12 cellular contexts compared by ENCODE assay signal in the genomic region with DNA sequence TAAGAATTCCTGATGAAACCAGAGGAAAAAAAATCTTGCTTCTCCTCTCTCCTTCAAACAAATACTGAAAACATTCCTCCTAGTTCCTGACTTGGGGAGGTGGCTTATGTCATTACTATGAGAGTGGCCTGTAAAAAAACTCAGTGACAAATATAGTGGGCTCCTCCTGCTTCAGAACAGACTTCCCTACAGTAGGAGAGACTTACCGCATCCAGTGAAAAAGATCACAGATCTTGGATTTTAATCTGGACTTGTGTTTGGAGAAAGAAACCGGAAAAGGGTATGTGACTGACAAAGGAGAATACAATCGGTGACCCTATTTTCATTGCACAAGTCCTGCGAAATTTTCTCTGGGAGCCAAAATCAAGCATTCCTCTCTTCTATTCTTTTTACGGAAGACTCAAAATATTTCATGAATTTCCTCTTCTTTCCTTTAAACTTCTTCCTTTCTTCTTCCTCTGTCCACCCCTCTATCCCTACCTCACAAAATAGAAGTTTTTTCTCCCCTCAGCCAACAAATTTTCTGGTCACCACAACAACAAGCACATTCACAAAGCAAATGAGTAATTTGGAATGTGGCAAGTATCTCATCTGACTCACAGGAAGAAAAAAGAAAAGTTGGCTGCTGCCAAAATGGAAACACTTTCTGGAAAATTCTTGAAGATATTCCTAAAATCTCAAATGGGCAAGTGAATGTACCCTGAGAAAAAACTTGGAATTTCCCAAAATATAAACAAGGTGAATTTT.
DNase-seq lines count a peak whose midpoint lies in the region; ATAC-seq and TF ChIP-seq lines count a peak whose summit lies in the region.
"Had no signal": no experiment of that assay in that cellular context is flagged by ENCODE, and none has a peak within 500 bp of the region (broad histone marks: within the 10 kb centered on the region; RNA-seq: fewer than 3 reads in every experiment).

No MANE protein-coding gene starts in this region.

- no peak overlapping the region for H4K12ac ChIP-seq in trophoblast cell (ENCODE audit: low read depth, low read length)

- peak overlapping the region; percentile 36 for H3K27ac Mint-ChIP-seq in Calu3 (ENCODE audit: unreplicated experiment)

- no peaks in the 10 kb centered on the region for H3K79me1 ChIP-seq in trophoblast cell (ENCODE audit: low read length)

- H3K36me3 Mint-ChIP-seq in Calu3 (ENCODE audit: insufficient read depth, unreplicated experiment), result peaks cover 6% of the 10 kb centered on the region

- BruUV-seq in Calu3 (replicated peaks; lab: Mats Ljungman, UMichigan), result no TSS peak

- H3K4me1 Mint-ChIP-seq in Calu3 (ENCODE audit: low read depth, unreplicated experiment), result peaks cover 10% of the 10 kb centered on the region

- CTCF ChIA-PET in Calu3 (lab: Charles Lee), result interaction anchor here (0.9 kb wide), 1 partner anchor 119 kb away, joined by 4 read pairs; no protein-coding TSS in a partner anchor

- WGBS in trophoblast cell (ENCODE audit: extremely low coverage, insufficient coverage, insufficient read length), result no CpG with 5 or more reads among the region's 5 CpGs

- no peak overlapping the region for H3K9ac ChIP-seq in trophoblast cell (ENCODE audit: low read length)
- H3K9ac ChIP-seq: KMS-11 had no signal

- H3K9me3 Mint-ChIP-seq in Calu3 (ENCODE audit: low read depth, unreplicated experiment), result peaks cover 2% of the 10 kb centered on the region

- no peaks in the 10 kb centered on the region for H3K4me1 ChIP-seq in trophoblast cell (ENCODE audit: control insufficient read depth in 1 of 2, insufficient read depth in 2 of 2, low read length in 2 of 2)

- H4K91ac ChIP-seq in trophoblast cell (ENCODE audit: low read depth, low read length), result no peak overlapping the region

- intact Hi-C loops in Calu3 (cut with micrococcal nuclease; ENCODE audit: unreplicated experiment), result no loop called here

- H3K36me3 ChIP-seq in trophoblast cell (ENCODE audit: control insufficient read depth in 1 of 2, insufficient read depth in 2 of 2, low read length in 2 of 2), result no peaks in the 10 kb centered on the region

- H3K4ac ChIP-seq in trophoblast cell (ENCODE audit: low read depth, low read length), result no peak overlapping the region

- no peak overlapping the region for H3K4me2 ChIP-seq in trophoblast cell (ENCODE audit: low read length)
- H3K4me2 ChIP-seq: KMS-11 had no signal

- peak overlapping the region; percentile 17 for H3K27ac ChIP-seq in trophoblast cell (ENCODE audit: low read depth, low read length)
- H3K27ac ChIP-seq: KMS-11 had no signal

- DNase-seq in Calu3 (no peak), SW480 (ENCODE audit: low spot score) (peak; percentile 23), foreskin fibroblast (peak; percentile 65 to 83), trophoblast cell (peak in 1 of 2 donors; percentile 66), GF-D8 (lab: John Stamatoyannopoulos, UW) (no peak)
- DNase-seq in activated T-cell treated with anti-CD3 and anti-CD28 coated beads, Interleukin-2, amount 50 U/mL, for 48 hours, result no peak
- DNase-seq in activated CD4-positive, CD25-positive, alpha-beta regulatory T cell treated with anti-CD3 and anti-CD28 coated beads, Interleukin-2, amount 50 U/mL, for 72 hours, result no peak
- DNase-seq: activated CD4-positive, alpha-beta T cell treated with anti-CD3 and anti-CD28 coated beads, Interleukin-2, amount 50 U/mL, for 4 hours; COR-L47; stimulated activated CD4-positive, alpha-beta T cell treated with anti-CD3 and anti-CD28 coated beads, Interleukin-2, amount 100 ng/mL, for 48 hours had no signal

- H4K8ac ChIP-seq in trophoblast cell (ENCODE audit: low read depth, low read length), result no peak overlapping the region

- H3K79me2 ChIP-seq in trophoblast cell (ENCODE audit: control insufficient read depth, insufficient read depth, low read length, poor library complexity), result no peaks in the 10 kb centered on the region

- H2BK5ac ChIP-seq in trophoblast cell (ENCODE audit: low read depth, low read length, poor library complexity), result no peak overlapping the region

- no peak overlapping the region for H3K18ac ChIP-seq in trophoblast cell (ENCODE audit: low read length)

- H2AK5ac ChIP-seq in trophoblast cell (ENCODE audit: low read length), result no peak overlapping the region

- H3K9me3 ChIP-seq in trophoblast cell (ENCODE audit: insufficient read depth, low read depth, low read length), result no peaks in the 10 kb centered on the region

- no peaks in the 10 kb centered on the region for H3K27me3 Mint-ChIP-seq in Calu3 (ENCODE audit: unreplicated experiment)

- H3K23ac ChIP-seq in trophoblast cell (ENCODE audit: low read length), result no peak overlapping the region

- no peaks in the 10 kb centered on the region for H3K27me3 ChIP-seq in trophoblast cell (ENCODE audit: insufficient read depth, low read length)

- no peak for ATAC-seq in GM18861 (IDR thresholded peaks at IDR 0.05; ENCODE audit: unreplicated experiment)

- H2AFZ ChIP-seq in trophoblast cell (ENCODE audit: insufficient read depth, low read length, poor library complexity), result no peak overlapping the region

- H3K14ac ChIP-seq in trophoblast cell (ENCODE audit: low read length), result no peak overlapping the region

- H3K4me3 ChIP-seq in foreskin fibroblast (ENCODE audit: low read depth in 1 of 2, low read length in 2 of 2) (no peak overlapping the region), trophoblast cell (ENCODE audit: low read depth, low read length) (no peak overlapping the region)

- TF ChIP-seq CTCF in Calu3 (IDR thresholded peaks at IDR 0.05; ENCODE audit: unreplicated experiment) (no peak), foreskin fibroblast (IDR thresholded peaks at IDR 0.05; ENCODE audit: low read depth, low read length) (no peak)

- H2BK12ac ChIP-seq in trophoblast cell (ENCODE audit: low read length), result no peak overlapping the region

- H2BK120ac ChIP-seq in trophoblast cell (ENCODE audit: insufficient read depth, low read length, poor library complexity), result no peak overlapping the region

- H3K4me3 Mint-ChIP-seq in Calu3 (ENCODE audit: low read depth, unreplicated experiment), result no peak overlapping the region

Comparison
In these comparisons a context has a peak if more than half of its experiments do, and no peak if none do; other contexts are left out.
1. DNase-seq: peak in SW480 (single experiment) and foreskin fibroblast (2 of 2); none in Calu3 (single experiment), activated T-cell treated with anti-CD3 and anti-CD28 coated beads, Interleukin-2, amount 50 U/mL, for 48 hours (0 of 2), activated CD4-positive, CD25-positive, alpha-beta regulatory T cell treated with anti-CD3 and anti-CD28 coated beads, Interleukin-2, amount 50 U/mL, for 72 hours (single experiment) and GF-D8 (single experiment).